In genomic region chrX:30858098-30858497, GRCh38 we compare ENCODE assay signal across 21 cellular contexts. TPM values are rescaled to one million over a fixed set of nuclear protein-coding genes. Genes with fewer than 3 reads are reported as not detected.
DNase-seq lines count a peak whose midpoint lies in the region; ATAC-seq, FAIRE-seq and TF ChIP-seq lines count a peak whose summit lies in the region.
"Had no signal": no experiment of that assay in that cellular context is flagged by ENCODE, and none has a peak within 500 bp of the region (broad histone marks: within the 10 kb centered on the region; RNA-seq: fewer than 3 reads in every experiment).

No MANE protein-coding gene starts in this region.

- no peaks in the 10 kb centered on the region for H3K9me3 Mint-ChIP-seq in activated naive CD4-positive, alpha-beta T cell treated with anti-CD3 and anti-CD28 coated beads, Interleukin-2, amount 50 U/mL, for 24 hours
- H3K9me3 Mint-ChIP-seq in dendritic cell treated with granulocyte-macrophage colony-stimulating factor and Interleukin-4, amounts not matched to agents 40 ng/mL and 50 ng/mL, for 4 days = no peaks in the 10 kb centered on the region
- H3K9me3 Mint-ChIP-seq: CD14-positive monocyte; CD8-positive, alpha-beta T cell had no signal

- peaks cover 15% of the 10 kb centered on the region for H3K36me3 Mint-ChIP-seq in activated naive CD4-positive, alpha-beta T cell treated with anti-CD3 and anti-CD28 coated beads, Interleukin-2, amount 50 U/mL, for 24 hours
- H3K36me3 Mint-ChIP-seq in dendritic cell treated with granulocyte-macrophage colony-stimulating factor and Interleukin-4, amounts not matched to agents 40 ng/mL and 50 ng/mL, for 4 days (ENCODE audit: low read depth) = peaks cover 51% of the 10 kb centered on the region

- H3K27ac Mint-ChIP-seq in activated naive CD4-positive, alpha-beta T cell treated with anti-CD3 and anti-CD28 coated beads, Interleukin-2, amount 50 U/mL, for 24 hours = peak overlapping the region; percentile 18
- peak overlapping the region; percentile 55 for H3K27ac Mint-ChIP-seq in dendritic cell treated with granulocyte-macrophage colony-stimulating factor and Interleukin-4, amounts not matched to agents 40 ng/mL and 50 ng/mL, for 4 days
- H3K27ac Mint-ChIP-seq: CD14-positive monocyte; CD8-positive, alpha-beta T cell had no signal

- no peaks in the 10 kb centered on the region for H3K27me3 ChIP-seq in iPS-20b (ENCODE audit: insufficient read depth, low read length)
- no peaks in the 10 kb centered on the region for H3K27me3 ChIP-seq in pancreas

- TF ChIP-seq CTCF in pancreas (IDR thresholded peaks at IDR 0.05) = no peak

- peaks cover 15% of the 10 kb centered on the region for H3K36me3 ChIP-seq in iPS-20b (ENCODE audit: insufficient read depth, low read depth, low read length)
- no peaks in the 10 kb centered on the region for H3K36me3 ChIP-seq in pancreas

- H3K4me1 ChIP-seq in iPS-20b (ENCODE audit: insufficient read depth, low read length) = peaks cover 17% of the 10 kb centered on the region; the same call in 1 of the 2 replicates
- no peaks in the 10 kb centered on the region for H3K4me1 ChIP-seq in pancreas

- H3K4me1 Mint-ChIP-seq in activated naive CD4-positive, alpha-beta T cell treated with anti-CD3 and anti-CD28 coated beads, Interleukin-2, amount 50 U/mL, for 24 hours = no peaks in the 10 kb centered on the region
- H3K4me1 Mint-ChIP-seq in dendritic cell treated with granulocyte-macrophage colony-stimulating factor and Interleukin-4, amounts not matched to agents 40 ng/mL and 50 ng/mL, for 4 days (ENCODE audit: low read depth) = peaks cover 12% of the 10 kb centered on the region
- H3K4me1 Mint-ChIP-seq: CD14-positive monocyte had no signal

- H3K9me3 ChIP-seq in iPS-20b (ENCODE audit: insufficient read depth, low read depth, low read length) = no peaks in the 10 kb centered on the region
- no peaks in the 10 kb centered on the region for H3K9me3 ChIP-seq in pancreas

- no peaks in the 10 kb centered on the region for H3K27me3 Mint-ChIP-seq in activated naive CD4-positive, alpha-beta T cell treated with anti-CD3 and anti-CD28 coated beads, Interleukin-2, amount 50 U/mL, for 24 hours
- no peaks in the 10 kb centered on the region for H3K27me3 Mint-ChIP-seq in dendritic cell treated with granulocyte-macrophage colony-stimulating factor and Interleukin-4, amounts not matched to agents 40 ng/mL and 50 ng/mL, for 4 days

- ATAC-seq in pancreas (no peak), GM18498 (IDR thresholded peaks at IDR 0.05; ENCODE audit: unreplicated experiment) (no peak), GM21717 (IDR thresholded peaks at IDR 0.05; ENCODE audit: unreplicated experiment) (no peak)
- ATAC-seq: CD8-positive, alpha-beta T cell; K562 had no signal

- no peak for FAIRE-seq in pancreas (lab: Jason Lieb, UNC)
- FAIRE-seq: D721Med, G401.6, GM12891, GM19239, H54, K562 had no signal

- H3K4me3 ChIP-seq in iPS-20b (ENCODE audit: low read length) (peak overlapping the region; percentile 35; the same call in 1 of the 2 replicates), pancreas (no peak overlapping the region)
- H3K4me3 ChIP-seq: K562 had no signal

- no peak overlapping the region for H3K4me3 Mint-ChIP-seq in activated naive CD4-positive, alpha-beta T cell treated with anti-CD3 and anti-CD28 coated beads, Interleukin-2, amount 50 U/mL, for 24 hours
- no peak overlapping the region for H3K4me3 Mint-ChIP-seq in dendritic cell treated with granulocyte-macrophage colony-stimulating factor and Interleukin-4, amounts not matched to agents 40 ng/mL and 50 ng/mL, for 4 days
- H3K4me3 Mint-ChIP-seq: CD14-positive monocyte; CD8-positive, alpha-beta T cell had no signal

- H3K9ac ChIP-seq in iPS-20b (ENCODE audit: low read depth, low read length) = peak overlapping the region; percentile 37; the same call in 1 of the 2 replicates

- WGBS in pancreas, 2 donors = 73 to 89% methylated on average over 1 of the region's 1 CpG

- intact Hi-C loops in dendritic cell treated with granulocyte-macrophage colony-stimulating factor and Interleukin-4, amounts not matched to agents 40 ng/mL and 50 ng/mL, for 4 days (cut with micrococcal nuclease) = no loop called here
- intact Hi-C loops in pancreas (cut with DNase I) = no loop called here

- no peak for DNase-seq in activated naive CD4-positive, alpha-beta T cell treated with Interleukin-2 at 50 U/mL for 16 hours
- no peak for DNase-seq in pancreas
- no peak for DNase-seq in caudate nucleus (lab: John Stamatoyannopoulos, UW)
- DNase-seq: CD8-positive, alpha-beta T cell; COR-L47; DMS153; DMS79 treated with DMSO at 0.1 percent for 48 hours; EL had no signal

- H3K27ac ChIP-seq in iPS-20b (ENCODE audit: low read length) (no peak overlapping the region), pancreas (no peak overlapping the region), caudate nucleus (ENCODE audit: low read depth, low read length) (no peak overlapping the region)
- H3K27ac ChIP-seq: 22Rv1 had no signal

RNA-seq across cellular contexts. Expression of gene TAB3, which starts 31.0 kb away (rescaled TPM):
- 10 to 100 TPM; 10.3 to 17.3 (median 13.7) TPM for total RNA-seq in pancreas
- polyA plus RNA-seq in pancreas = 10 to 100 TPM; 10.2 to 14.9 TPM
